ENCODE assay signal across 1 cellular context in the genomic region with DNA sequence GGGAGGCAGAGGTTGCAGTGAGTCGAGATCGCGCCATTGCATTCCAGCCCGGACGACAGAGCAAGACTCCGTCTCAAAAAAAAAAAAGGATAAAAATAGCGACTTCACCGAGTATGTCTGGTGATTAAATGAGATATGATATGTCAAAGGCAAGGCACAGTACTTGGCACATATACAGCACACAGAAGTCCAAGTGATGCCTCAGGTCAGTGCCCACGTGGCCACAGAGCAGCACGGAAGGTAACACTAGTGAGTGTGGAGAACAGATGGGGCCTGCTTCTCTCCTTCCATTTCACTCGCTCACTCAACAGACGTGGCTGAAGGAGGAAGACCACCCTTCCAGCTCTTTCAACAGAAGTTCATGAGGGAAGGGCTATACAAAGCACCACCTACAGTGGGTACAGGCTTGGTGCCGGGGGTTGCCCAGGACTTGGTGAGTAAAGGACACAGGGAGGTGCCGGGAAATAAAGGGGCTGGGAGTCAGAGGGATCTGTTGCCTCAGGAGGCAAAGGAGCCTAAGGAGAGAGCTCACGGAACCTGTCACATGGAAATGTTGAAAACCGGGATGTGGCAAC.
TF ChIP-seq lines count a peak whose summit lies in the region.

No MANE protein-coding gene starts in this region.

TF ChIP-seq in HEK293, 187 proteins besides CTCF, POLR2A, EP300 and RAD21:
- no peak for TF ChIP-seq OSR2 (tag by site-specific recombination; IDR thresholded peaks at IDR 0.05)
- no peak for TF ChIP-seq ZNF585B (tag by site-specific recombination; IDR thresholded peaks at IDR 0.05)
- TF ChIP-seq ZNF664 (tag by site-specific recombination; IDR thresholded peaks at IDR 0.05): peak; percentile 86
